ENCODE assay signal across 2 cellular contexts in the genomic region with DNA sequence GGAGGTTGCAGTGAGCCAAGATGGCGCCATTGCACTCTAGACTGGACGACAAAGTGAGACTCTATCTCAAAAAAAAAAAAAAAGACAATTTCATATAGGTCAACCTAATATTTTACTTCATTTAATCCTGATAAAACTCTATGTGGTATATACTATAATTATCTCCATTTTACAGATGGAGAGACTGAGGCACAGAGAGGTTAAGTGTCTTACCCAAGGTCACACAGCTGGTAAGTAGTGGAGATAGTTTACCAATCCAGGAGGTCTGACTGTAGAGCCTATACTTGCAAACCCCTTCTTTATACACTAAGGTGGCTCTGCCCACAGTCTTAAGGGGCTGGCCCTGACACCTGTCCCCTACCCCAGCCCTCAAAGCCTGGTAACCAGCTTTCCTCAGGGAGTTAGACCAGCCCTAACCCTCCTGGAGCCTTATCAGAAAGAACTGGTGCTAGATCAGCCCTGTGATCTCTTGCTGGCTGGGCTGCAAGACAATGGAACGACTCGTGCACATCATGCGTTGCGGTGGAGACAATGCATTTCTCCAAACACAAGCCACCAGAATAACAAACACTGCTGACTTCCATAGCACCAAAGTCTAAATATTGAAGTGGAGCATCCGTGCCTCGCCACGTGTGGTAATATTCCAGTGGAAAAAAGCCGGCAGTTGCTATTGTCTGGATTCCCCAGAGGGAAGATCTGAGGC.
A peak's percentile ranks its signal among the peaks of the same experiment; 100 is the strongest.
TF ChIP-seq lines count a peak whose summit lies in the region.

No MANE protein-coding gene starts in this region.

TF ChIP-seq in HEK293, 187 proteins besides CTCF, POLR2A, EP300 and RAD21:
- TF ChIP-seq, protein P1, sequence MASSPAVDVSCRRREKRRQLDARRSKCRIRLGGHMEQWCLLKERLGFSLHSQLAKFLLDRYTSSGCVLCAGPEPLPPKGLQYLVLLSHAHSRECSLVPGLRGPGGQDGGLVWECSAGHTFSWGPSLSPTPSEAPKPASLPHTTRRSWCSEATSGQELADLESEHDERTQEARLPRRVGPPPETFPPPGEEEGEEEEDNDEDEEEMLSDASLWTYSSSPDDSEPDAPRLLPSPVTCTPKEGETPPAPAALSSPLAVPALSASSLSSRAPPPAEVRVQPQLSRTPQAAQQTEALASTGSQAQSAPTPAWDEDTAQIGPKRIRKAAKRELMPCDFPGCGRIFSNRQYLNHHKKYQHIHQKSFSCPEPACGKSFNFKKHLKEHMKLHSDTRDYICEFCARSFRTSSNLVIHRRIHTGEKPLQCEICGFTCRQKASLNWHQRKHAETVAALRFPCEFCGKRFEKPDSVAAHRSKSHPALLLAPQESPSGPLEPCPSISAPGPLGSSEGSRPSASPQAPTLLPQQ (tag by site-specific recombination; IDR thresholded peaks at IDR 0.05), result no peak
- peak; percentile 42; the same call in 1 of the 2 replicates for TF ChIP-seq ZNF768 (tag by site-specific recombination; IDR thresholded peaks at IDR 0.05)

TF ChIP-seq in K562, 482 proteins besides CTCF, POLR2A, EP300 and RAD21 (continues in another document):
- TF ChIP-seq E2F4 (CRISPR knock-in tag; IDR thresholded peaks at IDR 0.05; ENCODE audit: low read depth) (no peak), TFAP4 (CRISPR knock-in tag; IDR thresholded peaks at IDR 0.05; ENCODE audit: borderline replicate concordance) (no peak), ZFP36 (IDR thresholded peaks at IDR 0.05; ENCODE audit: low read depth, low read length, partially characterized antibody) (peak; percentile 60), NONO (IDR thresholded peaks at IDR 0.05; ENCODE audit: low read depth in 2 of 2, low read length in 1 of 2) (no peak), BCOR (IDR thresholded peaks at IDR 0.05) (peak; percentile 69), NUFIP1 (IDR thresholded peaks at IDR 0.05; ENCODE audit: partially characterized antibody) (no peak), ZNF384 (IDR thresholded peaks at IDR 0.05; ENCODE audit: low read depth, low read length) (no peak), ADNP (tag; IDR thresholded peaks at IDR 0.05) (peak; percentile 89), KDM1A (IDR thresholded peaks at IDR 0.05) (peak; percentile 33 to 48; a peak in 1 of 4 replicates), MBD1 (CRISPR knock-in tag; IDR thresholded peaks at IDR 0.05) (no peak), CHD4 (IDR thresholded peaks at IDR 0.05; ENCODE audit: insufficient read depth, insufficient replicate concordance, low read depth, low read length, poor library complexity, severe bottlenecking) (peak; percentile 39), E2F5 (CRISPR knock-in tag; IDR thresholded peaks at IDR 0.05) (no peak), ZNF699 (CRISPR knock-in tag; IDR thresholded peaks at IDR 0.05; ENCODE audit: insufficient replicate concordance) (no peak), KLF1 (tag; IDR thresholded peaks at IDR 0.05) (no peak), ZMIZ1 (IDR thresholded peaks at IDR 0.05; ENCODE audit: low read depth in 2 of 2, low read length in 2 of 2) (no peak), CBFA2T2 (conservative IDR thresholded peaks at IDR 0.05) (no peak), ZFP30 (CRISPR knock-in tag; IDR thresholded peaks at IDR 0.05; ENCODE audit: borderline replicate concordance) (no peak), MAFG (tag; conservative IDR thresholded peaks at IDR 0.05) (no peak), C11orf30 (IDR thresholded peaks at IDR 0.05; ENCODE audit: low read depth) (no peak), KHSRP (IDR thresholded peaks at IDR 0.05) (no peak), HMG20A (CRISPR knock-in tag; conservative IDR thresholded peaks at IDR 0.05) (no peak), FOXJ2 (tag; IDR thresholded peaks at IDR 0.05) (0 out of 2 replicates have a peak, but pooled peaks have one; percentile 20), ILK (tag; IDR thresholded peaks at IDR 0.05; ENCODE audit: borderline replicate concordance, low read depth) (no peak), LEF1 (IDR thresholded peaks at IDR 0.05) (no peak), KLF6 (CRISPR knock-in tag; IDR thresholded peaks at IDR 0.05; ENCODE audit: borderline replicate concordance) (no peak), CBFA2T3 (IDR thresholded peaks at IDR 0.05) (no peak), DNMT1 (IDR thresholded peaks at IDR 0.05) (no peak), PHF8 (IDR thresholded peaks at IDR 0.05; ENCODE audit: borderline replicate concordance, low read length) (no peak), ZBTB8A (IDR thresholded peaks at IDR 0.05; ENCODE audit: partially characterized antibody) (no peak), ZNF408 (CRISPR knock-in tag; IDR thresholded peaks at IDR 0.05; ENCODE audit: low read depth) (no peak), SREBF1 (IDR thresholded peaks at IDR 0.05; ENCODE audit: borderline replicate concordance, low read depth, low read length) (no peak), TRIM24 (IDR thresholded peaks at IDR 0.05) (no peak), NR1H2 (CRISPR knock-in tag; IDR thresholded peaks at IDR 0.05) (no peak), SOX6 (IDR thresholded peaks at IDR 0.05) (peak; percentile 63; the same call in 1 of the 2 replicates), RB1 (IDR thresholded peaks at IDR 0.05; ENCODE audit: low read depth) (no peak), NFE2L1 (tag; IDR thresholded peaks at IDR 0.05; ENCODE audit: borderline replicate concordance, low read depth) (no peak)
- TF ChIP-seq, protein P2, sequence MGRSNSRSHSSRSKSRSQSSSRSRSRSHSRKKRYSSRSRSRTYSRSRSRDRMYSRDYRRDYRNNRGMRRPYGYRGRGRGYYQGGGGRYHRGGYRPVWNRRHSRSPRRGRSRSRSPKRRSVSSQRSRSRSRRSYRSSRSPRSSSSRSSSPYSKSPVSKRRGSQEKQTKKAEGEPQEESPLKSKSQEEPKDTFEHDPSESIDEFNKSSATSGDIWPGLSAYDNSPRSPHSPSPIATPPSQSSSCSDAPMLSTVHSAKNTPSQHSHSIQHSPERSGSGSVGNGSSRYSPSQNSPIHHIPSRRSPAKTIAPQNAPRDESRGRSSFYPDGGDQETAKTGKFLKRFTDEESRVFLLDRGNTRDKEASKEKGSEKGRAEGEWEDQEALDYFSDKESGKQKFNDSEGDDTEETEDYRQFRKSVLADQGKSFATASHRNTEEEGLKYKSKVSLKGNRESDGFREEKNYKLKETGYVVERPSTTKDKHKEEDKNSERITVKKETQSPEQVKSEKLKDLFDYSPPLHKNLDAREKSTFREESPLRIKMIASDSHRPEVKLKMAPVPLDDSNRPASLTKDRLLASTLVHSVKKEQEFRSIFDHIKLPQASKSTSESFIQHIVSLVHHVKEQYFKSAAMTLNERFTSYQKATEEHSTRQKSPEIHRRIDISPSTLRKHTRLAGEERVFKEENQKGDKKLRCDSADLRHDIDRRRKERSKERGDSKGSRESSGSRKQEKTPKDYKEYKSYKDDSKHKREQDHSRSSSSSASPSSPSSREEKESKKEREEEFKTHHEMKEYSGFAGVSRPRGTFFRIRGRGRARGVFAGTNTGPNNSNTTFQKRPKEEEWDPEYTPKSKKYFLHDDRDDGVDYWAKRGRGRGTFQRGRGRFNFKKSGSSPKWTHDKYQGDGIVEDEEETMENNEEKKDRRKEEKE (IDR thresholded peaks at IDR 0.05; ENCODE audit: borderline replicate concordance in 1 of 2, control insufficient read depth in 1 of 2, low read depth in 2 of 2, low read length in 1 of 2), result no peak
- TF ChIP-seq, protein P3, sequence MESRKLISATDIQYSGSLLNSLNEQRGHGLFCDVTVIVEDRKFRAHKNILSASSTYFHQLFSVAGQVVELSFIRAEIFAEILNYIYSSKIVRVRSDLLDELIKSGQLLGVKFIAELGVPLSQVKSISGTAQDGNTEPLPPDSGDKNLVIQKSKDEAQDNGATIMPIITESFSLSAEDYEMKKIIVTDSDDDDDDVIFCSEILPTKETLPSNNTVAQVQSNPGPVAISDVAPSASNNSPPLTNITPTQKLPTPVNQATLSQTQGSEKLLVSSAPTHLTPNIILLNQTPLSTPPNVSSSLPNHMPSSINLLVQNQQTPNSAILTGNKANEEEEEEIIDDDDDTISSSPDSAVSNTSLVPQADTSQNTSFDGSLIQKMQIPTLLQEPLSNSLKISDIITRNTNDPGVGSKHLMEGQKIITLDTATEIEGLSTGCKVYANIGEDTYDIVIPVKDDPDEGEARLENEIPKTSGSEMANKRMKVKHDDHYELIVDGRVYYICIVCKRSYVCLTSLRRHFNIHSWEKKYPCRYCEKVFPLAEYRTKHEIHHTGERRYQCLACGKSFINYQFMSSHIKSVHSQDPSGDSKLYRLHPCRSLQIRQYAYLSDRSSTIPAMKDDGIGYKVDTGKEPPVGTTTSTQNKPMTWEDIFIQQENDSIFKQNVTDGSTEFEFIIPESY (CRISPR knock-in tag; IDR thresholded peaks at IDR 0.05), result no peak
- TF ChIP-seq, protein P4, sequence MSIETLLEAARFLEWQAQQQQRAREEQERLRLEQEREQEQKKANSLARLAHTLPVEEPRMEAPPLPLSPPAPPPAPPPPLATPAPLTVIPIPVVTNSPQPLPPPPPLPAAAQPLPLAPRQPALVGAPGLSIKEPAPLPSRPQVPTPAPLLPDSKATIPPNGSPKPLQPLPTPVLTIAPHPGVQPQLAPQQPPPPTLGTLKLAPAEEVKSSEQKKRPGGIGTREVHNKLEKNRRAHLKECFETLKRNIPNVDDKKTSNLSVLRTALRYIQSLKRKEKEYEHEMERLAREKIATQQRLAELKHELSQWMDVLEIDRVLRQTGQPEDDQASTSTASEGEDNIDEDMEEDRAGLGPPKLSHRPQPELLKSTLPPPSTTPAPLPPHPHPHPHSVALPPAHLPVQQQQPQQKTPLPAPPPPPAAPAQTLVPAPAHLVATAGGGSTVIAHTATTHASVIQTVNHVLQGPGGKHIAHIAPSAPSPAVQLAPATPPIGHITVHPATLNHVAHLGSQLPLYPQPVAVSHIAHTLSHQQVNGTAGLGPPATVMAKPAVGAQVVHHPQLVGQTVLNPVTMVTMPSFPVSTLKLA (conservative IDR thresholded peaks at IDR 0.05), result no peak
